In genomic region chr13:107808388-107808787, GRCh38 we compare ENCODE assay signal across 15 cellular contexts.
DNase-seq lines count a peak whose midpoint lies in the region; ATAC-seq, FAIRE-seq and TF ChIP-seq lines count a peak whose summit lies in the region.
"Had no signal": no experiment of that assay in that cellular context is flagged by ENCODE, and none has a peak within 500 bp of the region (broad histone marks: within the 10 kb centered on the region; RNA-seq: fewer than 3 reads in every experiment).

No MANE protein-coding gene starts in this region.

- peak overlapping the region; percentile 63; the same call in 1 of the 2 replicates for H3K4me2 ChIP-seq in IMR-90 (ENCODE audit: low read depth, low read length)
- H3K4me2 ChIP-seq in HepG2 (ENCODE audit: low read depth, low read length) = no peak overlapping the region
- H3K4me2 ChIP-seq: GM23338 had no signal

- WGBS in IMR-90 (ENCODE audit: extremely low coverage in 2 of 2, insufficient read length in 1 of 2), 2 experiments = no CpG with 5 or more reads among the region's 3 CpGs
- WGBS in spleen, 5 donors = 71 to 83% (median 77%) methylated on average over 3 of the region's 3 CpGs
- WGBS in HepG2 (ENCODE audit: low lambda C conversion rate) = 31% methylated on average over 3 of the region's 3 CpGs

- ATAC-seq in IMR-90 (ENCODE audit: low read depth) (peak; percentile 35), HepG2 (no peak)
- ATAC-seq: GM23338 had no signal

- no peak overlapping the region for H3K4me3 ChIP-seq in IMR-90 (ENCODE audit: insufficient read depth, low read depth, low read length)
- no peak overlapping the region for H3K4me3 ChIP-seq in adipocyte (ENCODE audit: low read length)
- H3K4me3 ChIP-seq in fibroblast of pulmonary artery (replicated peaks; ENCODE audit: low read depth, low read length) = no peak overlapping the region
- H3K4me3 ChIP-seq in spleen = no peak overlapping the region
- no peak overlapping the region for H3K4me3 ChIP-seq in HepG2 (replicated peaks in 1 of 3; ENCODE audit: insufficient read depth in 1 of 3, low read depth in 2 of 3, low read length in 3 of 3)
- H3K4me3 ChIP-seq: GM23338 had no signal

- H2AK9ac ChIP-seq in IMR-90 (replicated peaks; ENCODE audit: low read depth, low read length, poor library complexity) = no peak overlapping the region

- H3K27ac ChIP-seq in IMR-90 (ENCODE audit: insufficient read depth, low read length) (no peak overlapping the region), spleen (no peak overlapping the region), HepG2 (ENCODE audit: extremely low read length, insufficient read depth, low read length) (no peak overlapping the region)

- H3K79me1 ChIP-seq in IMR-90 (ENCODE audit: low read depth in 1 of 2, low read length in 2 of 2) = peaks cover 19 to 57% of the 10 kb centered on the region in 2 experiments; a peak in 3 of 4 replicates

- peak overlapping the region; percentile 47 for H2BK5ac ChIP-seq in IMR-90 (ENCODE audit: low read depth, low read length, poor library complexity, severe bottlenecking)

- no TSS peak for BruUV-seq in IMR-90 (replicated peaks; lab: Mats Ljungman, UMichigan)
- no TSS peak for BruUV-seq in HepG2 (replicated peaks; lab: Mats Ljungman, UMichigan)

- no peak overlapping the region for H3K18ac ChIP-seq in IMR-90 (ENCODE audit: low read depth, low read length)

- no peak for TF ChIP-seq EP300 in HepG2 (IDR thresholded peaks at IDR 0.05; ENCODE audit: low read depth in 2 of 2, low read length in 2 of 2)
- no peak for TF ChIP-seq EP300 in HepG2 (CRISPR knock-in tag; IDR thresholded peaks at IDR 0.05; ENCODE audit: borderline replicate concordance)

- dilution Hi-C loops in IMR-90 (cut with HindIII; ENCODE audit: low sequenced_read_pairs, unreplicated experiment) = no loop called here

- no peak overlapping the region for H3K23ac ChIP-seq in IMR-90 (ENCODE audit: low read depth, low read length)

- H2AFZ ChIP-seq in IMR-90 (replicated peaks; ENCODE audit: low read length, poor library complexity) (no peak overlapping the region), HepG2 (ENCODE audit: low read length) (no peak overlapping the region)
- H2AFZ ChIP-seq: GM23338 had no signal

- H4K91ac ChIP-seq in IMR-90 (ENCODE audit: insufficient read depth, low read depth, low read length) = no peak overlapping the region

- H3K4ac ChIP-seq in IMR-90 (ENCODE audit: low read depth, low read length) = no peak overlapping the region; the same call in 1 of the 2 replicates

- TF ChIP-seq CTCF in IMR-90 (conservative IDR thresholded peaks at IDR 0.05; ENCODE audit: low read depth, low read length) (no peak), fibroblast of pulmonary artery (IDR thresholded peaks at IDR 0.05; ENCODE audit: low read length, missing control alignments) (no peak), spleen (IDR thresholded peaks at IDR 0.05 in 8 of 11, conservative IDR thresholded peaks at IDR 0.05 in 3 of 11) (no peak), GM10266 (IDR thresholded peaks at IDR 0.05; ENCODE audit: control insufficient read depth, insufficient read depth, low read depth, missing control alignments) (no peak), HepG2 (CRISPR knock-in tag; IDR thresholded peaks at IDR 0.05) (no peak)

- H2BK15ac ChIP-seq in IMR-90 (ENCODE audit: low read depth, low read length) = no peak overlapping the region

- H3K9me1 ChIP-seq in IMR-90 (ENCODE audit: insufficient read depth, low read length) = peaks cover 11% of the 10 kb centered on the region; the same call in 1 of the 2 replicates

- H4K5ac ChIP-seq in IMR-90 (ENCODE audit: low read depth, low read length) = no peak overlapping the region

- POLR2A ChIA-PET in IMR-90 (lab: Charles Lee; ENCODE audit: unreplicated experiment) = no interaction called here
- POLR2A ChIA-PET in HepG2 (lab: Yijun Ruan, JAX) = no interaction called here

- no peak overlapping the region for H2BK20ac ChIP-seq in IMR-90 (ENCODE audit: low read depth, low read length)

- H2AK5ac ChIP-seq in IMR-90 (ENCODE audit: low read depth, low read length) = no peak overlapping the region

- H4K20me1 ChIP-seq in IMR-90 (ENCODE audit: insufficient read depth, low read length) (peaks cover 28% of the 10 kb centered on the region; the same call in 1 of the 2 replicates), HepG2 (ENCODE audit: insufficient read depth, low read length) (no peaks in the 10 kb centered on the region)

- H2BK120ac ChIP-seq in IMR-90 (ENCODE audit: low read depth, low read length) = no peak overlapping the region

- H3K9ac ChIP-seq in IMR-90 (ENCODE audit: low read depth, low read length) (no peak overlapping the region), adipocyte (ENCODE audit: low read length) (no peak overlapping the region), HepG2 (ENCODE audit: insufficient read depth, low read depth, low read length) (no peak overlapping the region)

- peak; percentile 62 for DNase-seq in IMR-90
- peak; percentile 53 for DNase-seq in adipocyte (ENCODE audit: low read depth)
- peak; percentile 20 for DNase-seq in fibroblast of pulmonary artery (ENCODE audit: low read depth)
- no peak for DNase-seq in spleen
- DNase-seq in GM10266 (ENCODE audit: extremely low spot score) = no peak
- DNase-seq in HepG2 (ENCODE audit: low spot score) = no peak
- no peak for DNase-seq in activated CD8-positive, alpha-beta memory T cell treated with anti-CD3 and anti-CD28 coated beads, Interleukin-2, amount 50 U/mL, for 4 hours
- DNase-seq: ACHN; C1 segment of cervical spinal cord; Calu3; CD4-positive, alpha-beta T cell; DMS79; H7 had no signal

- H3K9me3 ChIP-seq in IMR-90 (ENCODE audit: control insufficient read depth, insufficient read depth, low read length) (no peaks in the 10 kb centered on the region), adipocyte (ENCODE audit: control insufficient read depth, low read length) (no peaks in the 10 kb centered on the region), spleen (peaks cover 0 to 5% (median 0%) of the 10 kb centered on the region in 8 donors), HepG2 (ENCODE audit: low read length) (no peaks in the 10 kb centered on the region)

- H3K36me3 ChIP-seq in IMR-90 (ENCODE audit: control insufficient read depth, insufficient read depth, low read length) = no peaks in the 10 kb centered on the region
- no peaks in the 10 kb centered on the region for H3K36me3 ChIP-seq in adipocyte (ENCODE audit: control insufficient read depth, insufficient read depth, low read length, severe bottlenecking)
- H3K36me3 ChIP-seq in spleen = no peaks in the 10 kb centered on the region
- no peaks in the 10 kb centered on the region for H3K36me3 ChIP-seq in HepG2 (replicated peaks in 1 of 2; ENCODE audit: control insufficient read depth in 1 of 2, insufficient read depth in 2 of 2, low read length in 2 of 2)

- TF ChIP-seq RAD21 in IMR-90 (IDR thresholded peaks at IDR 0.05; ENCODE audit: low read length) (no peak), HepG2 (CRISPR knock-in tag; IDR thresholded peaks at IDR 0.05) (no peak)

- CTCF ChIA-PET in IMR-90 (lab: Yijun Ruan, JAX) (interaction anchor here (0.6 kb wide), 2 partner anchors 43 to 996 kb away, joined by 3 to 4 read pairs; no protein-coding TSS in a partner anchor), HepG2 (lab: Yijun Ruan, JAX; ENCODE audit: low intra/inter-chr PET ratio, low total read pairs) (no interaction called here)

- H3K4me1 ChIP-seq in IMR-90 (ENCODE audit: control insufficient read depth, insufficient read depth, low read length) (peaks cover 9% of the 10 kb centered on the region), adipocyte (ENCODE audit: control insufficient read depth, insufficient read depth, low read length) (no peaks in the 10 kb centered on the region), spleen (no peaks in the 10 kb centered on the region), HepG2 (ENCODE audit: insufficient read depth, low read length) (no peaks in the 10 kb centered on the region)

- no peaks in the 10 kb centered on the region for H3K27me3 ChIP-seq in IMR-90 (ENCODE audit: control insufficient read depth, insufficient read depth, low read length)
- H3K27me3 ChIP-seq in adipocyte (replicated peaks; ENCODE audit: control insufficient read depth, insufficient read depth, low read length) = no peaks in the 10 kb centered on the region
- no peaks in the 10 kb centered on the region for H3K27me3 ChIP-seq in spleen (replicated peaks in 1 of 7)
- H3K27me3 ChIP-seq in HepG2 (ENCODE audit: control insufficient read depth in 1 of 2, insufficient read depth in 2 of 2, low read length in 2 of 2) = no peaks in the 10 kb centered on the region

- intact Hi-C loops in IMR-90 (cut with micrococcal nuclease) = no loop called here
- intact Hi-C loops in spleen (cut with DNase I; ENCODE audit: low total_unique reads) = no loop called here
- intact Hi-C loops in HepG2 (cut with micrococcal nuclease; ENCODE audit: unreplicated experiment) = no loop called here

- H4K8ac ChIP-seq in IMR-90 (ENCODE audit: low read depth in 2 of 2, low read length in 2 of 2) = no peak overlapping the region

- in situ Hi-C loops in IMR-90 (cut with MboI; ENCODE audit: low sequenced_read_pairs) (no loop called here), HepG2 (cut with HindIII; ENCODE audit: extremely low pct_ligation_motif_present, low pct_unique_long_range_greater_than_20kb) (no loop called here)

- TF ChIP-seq POLR2A in IMR-90 (IDR thresholded peaks at IDR 0.05; ENCODE audit: low read depth, low read length) = no peak
- TF ChIP-seq POLR2A in spleen (IDR thresholded peaks at IDR 0.05) = no peak
- TF ChIP-seq POLR2A in HepG2 (IDR thresholded peaks at IDR 0.05; ENCODE audit: insufficient read depth in 1 of 2, low read depth in 2 of 2, low read length in 2 of 2) = no peak

- H3K56ac ChIP-seq in IMR-90 (ENCODE audit: extremely low read depth, insufficient read depth, low read length) = no peak overlapping the region

- no peak for FAIRE-seq in HepG2 (lab: Jason Lieb, UNC)
- FAIRE-seq: GM12891 had no signal

- no peaks in the 10 kb centered on the region for H3K79me2 ChIP-seq in HepG2 (ENCODE audit: insufficient read depth, low read length)

- no peak overlapping the region for H3K14ac ChIP-seq in IMR-90 (replicated peaks; ENCODE audit: low read depth, low read length)

TF ChIP-seq in IMR-90, 13 proteins besides CTCF, POLR2A, EP300 and RAD21 (continues in another document):
- TF ChIP-seq CEBPB (IDR thresholded peaks at IDR 0.05; ENCODE audit: low read depth, low read length) = peak; percentile 88
- TF ChIP-seq MAFK (IDR thresholded peaks at IDR 0.05; ENCODE audit: low read depth, low read length) = no peak

TF ChIP-seq in HepG2, 621 proteins besides CTCF, POLR2A, EP300 and RAD21 (continues in another document):
- no peak for TF ChIP-seq SIX4 (CRISPR knock-in tag; IDR thresholded peaks at IDR 0.05)
- TF ChIP-seq ISX (CRISPR knock-in tag; conservative IDR thresholded peaks at IDR 0.05) = no peak
- no peak for TF ChIP-seq SKI (IDR thresholded peaks at IDR 0.05; ENCODE audit: partially characterized antibody)
- no peak for TF ChIP-seq ZMYM2 (CRISPR knock-in tag; IDR thresholded peaks at IDR 0.05)
- TF ChIP-seq MEF2D (CRISPR knock-in tag; IDR thresholded peaks at IDR 0.05) = no peak
- no peak for TF ChIP-seq NCOR1 (IDR thresholded peaks at IDR 0.05; ENCODE audit: borderline replicate concordance, low read length)
- no peak for TF ChIP-seq MAFG (CRISPR knock-in tag; IDR thresholded peaks at IDR 0.05)
- TF ChIP-seq KDM5B (CRISPR knock-in tag; IDR thresholded peaks at IDR 0.05; ENCODE audit: borderline replicate concordance) = no peak
- no peak for TF ChIP-seq ZNF234 (CRISPR knock-in tag; conservative IDR thresholded peaks at IDR 0.05)
- no peak for TF ChIP-seq ZNF777 (CRISPR knock-in tag; IDR thresholded peaks at IDR 0.05)

Comparison
In these comparisons a context has a peak if more than half of its experiments do, and no peak if none do; other contexts are left out.
1. DNase-seq: peak in IMR-90 (single experiment), adipocyte (single experiment) and fibroblast of pulmonary artery (single experiment); none in spleen (single experiment), GM10266 (single experiment), HepG2 (single experiment) and activated CD8-positive, alpha-beta memory T cell treated with anti-CD3 and anti-CD28 coated beads, Interleukin-2, amount 50 U/mL, for 4 hours (single experiment).